ENCODE assay signal across 8 cellular contexts in genomic region chr14:31420013-31420318, GRCh38. TPM values are rescaled to one million over a fixed set of nuclear protein-coding genes. Genes with fewer than 3 reads are reported as not detected.
DNase-seq lines count a peak whose midpoint lies in the region; ATAC-seq, FAIRE-seq and TF ChIP-seq lines count a peak whose summit lies in the region.

No MANE protein-coding gene starts in this region.

- peak overlapping the region; percentile 82 for H3K27ac ChIP-seq in astrocyte (ENCODE audit: low read depth, low read length)
- H3K27ac ChIP-seq in hepatocyte: peak overlapping the region; percentile 77

- no peak for FAIRE-seq in astrocyte (lab: Jason Lieb, UNC)

- peaks cover 4% of the 10 kb centered on the region for H3K36me3 Mint-ChIP-seq in activated CD8-positive, alpha-beta memory T cell treated with anti-CD3 and anti-CD28 coated beads, Interleukin-2, amount 10 ng/mL, durations not matched to agents 7 days and 5 days
- H3K36me3 Mint-ChIP-seq in astrocyte (ENCODE audit: low read depth, unreplicated experiment): no peaks in the 10 kb centered on the region

- peaks cover 22% of the 10 kb centered on the region for H3K4me1 Mint-ChIP-seq in activated CD8-positive, alpha-beta memory T cell treated with anti-CD3 and anti-CD28 coated beads, Interleukin-2, amount 10 ng/mL, durations not matched to agents 7 days and 5 days
- H3K4me1 Mint-ChIP-seq in astrocyte (ENCODE audit: low read depth, unreplicated experiment): peaks cover 7% of the 10 kb centered on the region

- 0% methylated on average over 27 of the region's 27 CpGs for WGBS in hepatocyte (ENCODE audit: low lambda C conversion rate, missing lambda C conversion rate)

- peak overlapping the region; percentile 97 for H3K4me3 ChIP-seq in astrocyte (ENCODE audit: insufficient read depth, low read depth, low read length)
- H3K4me3 ChIP-seq in hepatocyte: peak overlapping the region; percentile 75

- H3K27me3 ChIP-seq in astrocyte (ENCODE audit: insufficient read depth, low read length): no peaks in the 10 kb centered on the region
- H3K27me3 ChIP-seq in hepatocyte: no peaks in the 10 kb centered on the region

- CTCF ChIA-PET in activated CD8-positive, alpha-beta memory T cell treated with anti-CD3 and anti-CD28 coated beads, Interleukin-2, amount 10 ng/mL, durations not matched to agents 7 days and 5 days (lab: Charles Lee): interaction anchor here (0.8 to 2.8 kb wide), 12 partner anchors 15 to 214 kb away, joined by 3 to 10 read pairs (median 4); no protein-coding TSS in a partner anchor

- no peaks in the 10 kb centered on the region for H3K4me1 ChIP-seq in astrocyte (ENCODE audit: insufficient read depth, low read length)
- peaks cover 12% of the 10 kb centered on the region for H3K4me1 ChIP-seq in hepatocyte (ENCODE audit: insufficient read depth)

- peak; percentile 20 for ATAC-seq in activated CD8-positive, alpha-beta memory T cell treated with anti-CD3 and anti-CD28 coated beads, Interleukin-2, amount 10 ng/mL, durations not matched to agents 7 days and 5 days
- ATAC-seq in HG02588 (IDR thresholded peaks at IDR 0.05; ENCODE audit: unreplicated experiment) (peak; percentile 19), GM18519 (IDR thresholded peaks at IDR 0.05; ENCODE audit: low FRiP score, unreplicated experiment) (no peak)

- peak overlapping the region; percentile 85 for H2AFZ ChIP-seq in astrocyte (ENCODE audit: low read depth, low read length)
- peak overlapping the region; percentile 82 for H2AFZ ChIP-seq in hepatocyte

- H3K36me3 ChIP-seq in astrocyte (ENCODE audit: insufficient read depth, low read length): no peaks in the 10 kb centered on the region
- no peaks in the 10 kb centered on the region for H3K36me3 ChIP-seq in hepatocyte (replicated peaks; ENCODE audit: insufficient read depth, low read depth)

- peaks cover under 1% of the 10 kb centered on the region for H4K20me1 ChIP-seq in astrocyte (ENCODE audit: insufficient read depth, low read length)
- no peaks in the 10 kb centered on the region for H4K20me1 ChIP-seq in hepatocyte (ENCODE audit: insufficient read depth, poor library complexity, severe bottlenecking)

- TF ChIP-seq CTCF in astrocyte (IDR thresholded peaks at IDR 0.05; ENCODE audit: insufficient read depth, low read depth, low read length) (no peak), hepatocyte (IDR thresholded peaks at IDR 0.05; ENCODE audit: poor library complexity) (no peak)

- no peaks in the 10 kb centered on the region for H3K9me3 Mint-ChIP-seq in activated CD8-positive, alpha-beta memory T cell treated with anti-CD3 and anti-CD28 coated beads, Interleukin-2, amount 10 ng/mL, durations not matched to agents 7 days and 5 days (ENCODE audit: low read depth)
- no peaks in the 10 kb centered on the region for H3K9me3 Mint-ChIP-seq in astrocyte (ENCODE audit: unreplicated experiment)

- peaks cover 51% of the 10 kb centered on the region for H3K79me2 ChIP-seq in astrocyte (ENCODE audit: insufficient read depth, low read length)
- H3K79me2 ChIP-seq in hepatocyte: peaks cover 45% of the 10 kb centered on the region

- peaks cover 3% of the 10 kb centered on the region for H3K27me3 Mint-ChIP-seq in activated CD8-positive, alpha-beta memory T cell treated with anti-CD3 and anti-CD28 coated beads, Interleukin-2, amount 10 ng/mL, durations not matched to agents 7 days and 5 days
- H3K27me3 Mint-ChIP-seq in astrocyte (ENCODE audit: low read depth, unreplicated experiment): no peaks in the 10 kb centered on the region

- H3K9me2 ChIP-seq in hepatocyte (replicated peaks; ENCODE audit: insufficient read depth): no peaks in the 10 kb centered on the region

- no peaks in the 10 kb centered on the region for H3K9me3 ChIP-seq in astrocyte (ENCODE audit: insufficient read depth, low read depth, low read length)
- no peaks in the 10 kb centered on the region for H3K9me3 ChIP-seq in hepatocyte (ENCODE audit: low read depth)

- H3K27ac Mint-ChIP-seq in activated CD8-positive, alpha-beta memory T cell treated with anti-CD3 and anti-CD28 coated beads, Interleukin-2, amount 10 ng/mL, durations not matched to agents 7 days and 5 days: peak overlapping the region; percentile 89
- peak overlapping the region; percentile 56 for H3K27ac Mint-ChIP-seq in astrocyte (ENCODE audit: unreplicated experiment)

- H3K9ac ChIP-seq in astrocyte (ENCODE audit: low read length): peak overlapping the region; percentile 97

- DNase-seq in activated CD8-positive, alpha-beta memory T cell treated with anti-CD3 and anti-CD28 coated beads, Interleukin-2, amount 10 ng/mL, durations not matched to agents 7 days and 5 days: peak; percentile 44
- DNase-seq in activated CD8-positive, alpha-beta memory T cell treated with anti-CD3 and anti-CD28 coated beads for 24 hours: no peak
- DNase-seq in NCI-H2029 treated with DMSO at 0.1 percent for 48 hours (lab: John Stamatoyannopoulos, UW) (peak; percentile 89), astrocyte (ENCODE audit: low read depth) (no peak), hepatocyte (ENCODE audit: low spot score) (no peak), renal cortical epithelial cell (ENCODE audit: low read depth) (peak; percentile 40)

- peak overlapping the region; percentile 88 for H3K4me2 ChIP-seq in astrocyte (ENCODE audit: low read length)
- peak overlapping the region; percentile 84 for H3K4me2 ChIP-seq in hepatocyte

- peak overlapping the region; percentile 93 for H3K4me3 Mint-ChIP-seq in activated CD8-positive, alpha-beta memory T cell treated with anti-CD3 and anti-CD28 coated beads, Interleukin-2, amount 10 ng/mL, durations not matched to agents 7 days and 5 days
- peak overlapping the region; percentile 96 for H3K4me3 Mint-ChIP-seq in astrocyte (ENCODE audit: unreplicated experiment)

RNA-seq across cellular contexts. Expression of gene HEATR5A, which starts 0.4 kb away (rescaled TPM):
- 10 to 100 TPM in 1 of 2 experiments, 1 to 10 TPM in 1; 8.4 to 18.7 TPM for total RNA-seq in activated CD8-positive, alpha-beta memory T cell treated with anti-CD3 and anti-CD28 coated beads, Interleukin-2, amount 10 ng/mL, durations not matched to agents 7 days and 5 days
- total RNA-seq in astrocyte (50.7 and 56.3 TPM in 2 replicates), hepatocyte (22.2 and 25.3 TPM in 2 replicates), renal cortical epithelial cell (22.7 and 36.0 TPM in 2 replicates)
- polyA plus RNA-seq in hepatocyte: 14.9 and 17.9 TPM in 2 replicates

RNA-seq across cellular contexts. Expression of gene DTD2, which starts 37.3 kb away (rescaled TPM):
- 10 to 100 TPM; 14.7 to 20.3 TPM for total RNA-seq in activated CD8-positive, alpha-beta memory T cell treated with anti-CD3 and anti-CD28 coated beads, Interleukin-2, amount 10 ng/mL, durations not matched to agents 7 days and 5 days
- total RNA-seq in astrocyte: 22.6 and 24.7 TPM in 2 replicates
- 36.6 and 49.2 TPM in 2 replicates for total RNA-seq in hepatocyte
- 13.1 and 13.7 TPM in 2 replicates for polyA plus RNA-seq in hepatocyte
- total RNA-seq in renal cortical epithelial cell: 40.5 and 49.3 TPM in 2 replicates

Comparison
In these comparisons a context has a peak if more than half of its experiments do, and no peak if none do; other contexts are left out.
1. DNase-seq: peak in activated CD8-positive, alpha-beta memory T cell treated with anti-CD3 and anti-CD28 coated beads, Interleukin-2, amount 10 ng/mL, durations not matched to agents 7 days and 5 days (single experiment), NCI-H2029 treated with DMSO at 0.1 percent for 48 hours (single experiment) and renal cortical epithelial cell (single experiment); none in activated CD8-positive, alpha-beta memory T cell treated with anti-CD3 and anti-CD28 coated beads for 24 hours (single experiment), astrocyte (single experiment) and hepatocyte (single experiment).